In the genomic region with DNA sequence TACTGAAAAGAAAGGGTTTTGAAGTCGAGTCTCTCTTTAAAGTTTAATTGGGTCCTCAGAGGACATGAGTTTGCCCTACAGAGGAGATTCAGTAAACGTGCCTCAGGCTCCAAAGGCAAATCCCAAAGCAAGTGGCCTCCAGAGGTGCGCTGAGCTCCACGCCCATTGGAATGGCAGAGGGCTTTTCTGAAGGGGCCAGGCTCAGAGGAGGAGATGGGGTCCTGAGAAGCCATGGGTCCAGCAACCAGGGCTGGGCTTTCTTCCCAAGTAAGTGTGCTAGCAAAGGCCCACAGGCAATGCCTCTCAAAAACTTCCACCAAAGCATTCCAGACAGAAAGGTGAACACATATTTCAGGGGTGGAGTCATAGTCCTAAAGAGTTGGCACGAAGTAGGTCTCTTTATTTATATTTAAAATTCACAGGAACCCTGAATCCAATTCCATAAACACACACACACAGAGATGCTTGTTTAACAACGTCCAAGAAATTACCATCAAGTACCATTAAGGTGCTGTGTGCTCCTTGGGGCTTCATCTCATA, we compare ENCODE assay signal across 25 cellular contexts.
"Had no signal": no experiment of that assay in that cellular context is flagged by ENCODE, and none has a peak within 500 bp of the region (broad histone marks: within the 10 kb centered on the region; RNA-seq: fewer than 3 reads in every experiment).

No MANE protein-coding gene starts in this region.

- H3K4me3 ChIP-seq: hepatocyte, left lung, lung, mucosa of descending colon, ovary, right atrium auricular region, skin epidermis, stomach, testis, thyroid gland, transverse colon, upper lobe of right lung had no signal

- FAIRE-seq: kidney, urothelium cell line had no signal

- H3K9me3 ChIP-seq: left lung, mucosa of descending colon, ovary, right atrium auricular region, testis, thyroid gland, transverse colon, upper lobe of right lung had no signal

- H3K4me1 ChIP-seq: left lung, thyroid gland, upper lobe of right lung had no signal

- H3K27me3 ChIP-seq: hepatocyte, left lung, ovary, right atrium auricular region, stomach, testis, thyroid gland, transverse colon, upper lobe of right lung had no signal

- DNase-seq: kidney; left colon; left lung; midbrain; mucosa of descending colon; naive thymus-derived CD4-positive, alpha-beta T cell; ovary; stimulated activated CD4-positive, alpha-beta T cell treated with anti-CD3 and anti-CD28 coated beads, Interleukin-12 subunit alpha, Interleukin-12 subunit beta, amount 100 ng/mL, for 4 hours; stimulated activated CD4-positive, alpha-beta T cell treated with anti-CD3 and anti-CD28 coated beads, Interleukin-15, amount 100 ng/mL, for 24 hours; stimulated activated CD4-positive, alpha-beta T cell treated with anti-CD3 and anti-CD28 coated beads, Interleukin-2, amount 100 ng/mL, for 24 hours; stimulated activated CD4-positive, alpha-beta T cell treated with anti-CD3 and anti-CD28 coated beads, Interleukin-4, amount 100 ng/mL, for 1 hour; stimulated activated naive B cell treated with anti-CD40 and anti-IgM and Interleukin-4, amounts not matched to agents 10 μg/mL and 1 μg/mL and 100 μg/mL, for 72 hours; stimulated activated naive CD8-positive, alpha-beta T cell treated with anti-CD3 and anti-CD28 coated beads, Interleukin-15, Interleukin-2, amounts not matched to agents 100 U/mL and 50 U/mL, for 24 hours; stomach; testis; thyroid gland; transverse colon; upper lobe of right lung had no signal

- H3K36me3 ChIP-seq: left lung, ovary, right atrium auricular region, stomach, thyroid gland, transverse colon, upper lobe of right lung had no signal

- H3K4me2 ChIP-seq: hepatocyte had no signal

- H3K27ac ChIP-seq: hepatocyte, left lung, ovary, right atrium auricular region, skin epidermis, stomach, testis, thyroid gland, transverse colon, upper lobe of right lung had no signal

- H3K79me2 ChIP-seq: hepatocyte had no signal

- ATAC-seq: left colon; left lung; mucosa of descending colon; naive thymus-derived CD4-positive, alpha-beta T cell; natural killer cell treated with Interleukin-12 subunit alpha and Interleukin-12 subunit beta and Interleukin-15 and Interleukin-18, amount 100 ng/mL, for 72 hours; sciatic nerve; stimulated activated naive B cell treated with anti-CD40 and anti-IgM and Interleukin-4, amounts not matched to agents 10 μg/mL and 1 μg/mL and 100 μg/mL, for 72 hours; stimulated activated naive CD8-positive, alpha-beta T cell treated with anti-CD3 and anti-CD28 coated beads, Interleukin-15, Interleukin-2, amounts not matched to agents 100 U/mL and 50 U/mL, for 24 hours; upper lobe of right lung had no signal

- H2AFZ ChIP-seq: hepatocyte had no signal
